8 cellular contexts compared by ENCODE assay signal in genomic region chr12:27244680-27245005, GRCh38. TPM values are rescaled to one million over a fixed set of nuclear protein-coding genes. Genes with fewer than 3 reads are reported as not detected.
A peak's percentile ranks its signal among the peaks of the same experiment; 100 is the strongest.
DNase-seq lines count a peak whose midpoint lies in the region; ATAC-seq and TF ChIP-seq lines count a peak whose summit lies in the region.

No MANE protein-coding gene starts in this region.

- H3K4me1 Mint-ChIP-seq in activated T-cell treated with anti-CD3 and anti-CD28 coated beads, Interleukin-2, amount 50 U/mL, for 24 hours (ENCODE audit: low read depth) = peaks cover 47% of the 10 kb centered on the region

- no peaks in the 10 kb centered on the region for H3K36me3 ChIP-seq in smooth muscle cell (ENCODE audit: low read depth)

- no peak overlapping the region for H2AFZ ChIP-seq in smooth muscle cell (ENCODE audit: low read depth)

- intact Hi-C loops in right cardiac atrium (cut with DNase I) = loop anchor here in 2 of 4 donors (5.0 to 10.0 kb wide), 3 partner anchors 50 to 53 kb away; no protein-coding TSS in a partner anchor

- H3K27ac ChIP-seq in VCaP (peak overlapping the region; percentile 83), right cardiac atrium (ENCODE audit: low read length) (peak overlapping the region; percentile 69), smooth muscle cell (ENCODE audit: low read depth) (peak overlapping the region; percentile 80)

- peak overlapping the region; percentile 88 for H3K4me2 ChIP-seq in smooth muscle cell

- H3K27ac Mint-ChIP-seq in activated T-cell treated with anti-CD3 and anti-CD28 coated beads, Interleukin-2, amount 50 U/mL, for 24 hours = peak overlapping the region; percentile 93

- peak overlapping the region; percentile 93 for H3K4me3 Mint-ChIP-seq in activated T-cell treated with anti-CD3 and anti-CD28 coated beads, Interleukin-2, amount 50 U/mL, for 24 hours

- no peak for DNase-seq in activated T-cell treated with anti-CD3 and anti-CD28 coated beads, Interleukin-2, amount 50 U/mL, for 24 hours
- DNase-seq in activated T-cell treated with anti-CD3 and anti-CD28 coated beads for 4 hours (no peak), right cardiac atrium (no peak), smooth muscle cell (lab: John Stamatoyannopoulos, UW; ENCODE audit: unreplicated experiment) (no peak), midbrain (lab: John Stamatoyannopoulos, UW) (no peak), kidney tubule cell (ENCODE audit: low spot score) (no peak)

- H3K4me3 ChIP-seq in right cardiac atrium (ENCODE audit: low read length) (peak overlapping the region; percentile 81), smooth muscle cell (peak overlapping the region; percentile 82)

- no peak for ATAC-seq in right cardiac atrium
- no peak for ATAC-seq in GM21576 (IDR thresholded peaks at IDR 0.05; ENCODE audit: unreplicated experiment)

- H3K9ac ChIP-seq in smooth muscle cell (ENCODE audit: low read depth) = peak overlapping the region; percentile 96

- peaks cover 5% of the 10 kb centered on the region for H3K9me3 Mint-ChIP-seq in activated T-cell treated with anti-CD3 and anti-CD28 coated beads, Interleukin-2, amount 50 U/mL, for 24 hours

- H3K27me3 Mint-ChIP-seq in activated T-cell treated with anti-CD3 and anti-CD28 coated beads, Interleukin-2, amount 50 U/mL, for 24 hours = no peaks in the 10 kb centered on the region

- H3K9me3 ChIP-seq in right cardiac atrium (ENCODE audit: control insufficient read depth, low read length) = no peaks in the 10 kb centered on the region
- no peaks in the 10 kb centered on the region for H3K9me3 ChIP-seq in smooth muscle cell (replicated peaks; ENCODE audit: low read depth)

- H3K36me3 Mint-ChIP-seq in activated T-cell treated with anti-CD3 and anti-CD28 coated beads, Interleukin-2, amount 50 U/mL, for 24 hours (ENCODE audit: low read depth) = peaks cover 12% of the 10 kb centered on the region

- H3K79me2 ChIP-seq in smooth muscle cell (ENCODE audit: low read depth) = peaks cover 55% of the 10 kb centered on the region

- H3K27me3 ChIP-seq in right cardiac atrium (ENCODE audit: control insufficient read depth, insufficient read depth) (no peaks in the 10 kb centered on the region), smooth muscle cell (ENCODE audit: low read depth) (no peaks in the 10 kb centered on the region)

- H3K4me1 ChIP-seq in right cardiac atrium (ENCODE audit: control insufficient read depth, insufficient read depth, low read length) (no peaks in the 10 kb centered on the region), smooth muscle cell (ENCODE audit: low read depth) (peaks cover 14% of the 10 kb centered on the region)

- peaks cover 46% of the 10 kb centered on the region for H4K20me1 ChIP-seq in smooth muscle cell (ENCODE audit: low read depth)

- no peak; the same call in 1 of the 2 replicates for TF ChIP-seq CTCF in VCaP (conservative IDR thresholded peaks at IDR 0.05)
- TF ChIP-seq CTCF in smooth muscle cell (IDR thresholded peaks at IDR 0.05; ENCODE audit: borderline replicate concordance, insufficient read depth, poor library complexity, severe bottlenecking) = peak; percentile 0

- H3F3A ChIP-seq in smooth muscle cell (ENCODE audit: low read depth) = peaks cover 6% of the 10 kb centered on the region

- under 1% methylated on average over 13 of the region's 13 CpGs for WGBS in right cardiac atrium
- 1% methylated on average over 13 of the region's 13 CpGs for WGBS in smooth muscle cell (ENCODE audit: low lambda C conversion rate)

RNA-seq across cellular contexts. Expression of gene STK38L, which starts 0.6 kb away (rescaled TPM):
- total RNA-seq in right cardiac atrium (100 to 1,000 TPM in 1 of 4 donors, 10 to 100 TPM in 3; 59.1 to 160 (median 63.7) TPM), smooth muscle cell (178 and 190 TPM in 2 replicates)
- polyA plus RNA-seq in right cardiac atrium (19.5 TPM), smooth muscle cell (57.8 and 82.7 TPM in 2 replicates)
